Comparison of ENCODE assay signal across 13 cellular contexts in the genomic region with DNA sequence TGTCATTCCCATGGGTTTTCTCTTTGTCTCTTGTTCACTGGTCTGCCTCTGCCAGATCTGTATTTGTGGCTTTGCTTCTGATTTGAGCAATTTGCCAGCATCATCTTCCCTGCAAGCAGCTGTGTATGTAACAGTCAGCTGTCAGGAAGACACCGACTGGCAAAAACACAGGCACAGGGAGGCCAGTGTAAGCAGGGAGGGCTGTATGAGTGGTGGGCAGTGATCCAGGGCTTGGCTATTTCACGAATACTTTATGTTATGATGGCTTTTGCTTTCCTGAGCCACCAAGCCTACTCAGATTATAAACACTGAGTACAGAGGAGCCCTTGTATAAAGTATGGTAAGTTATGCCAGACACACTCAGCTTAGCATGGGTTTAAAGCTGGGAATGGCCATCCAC.
"Had no signal": no experiment of that assay in that cellular context is flagged by ENCODE, and none has a peak within 500 bp of the region (broad histone marks: within the 10 kb centered on the region; RNA-seq: fewer than 3 reads in every experiment).

No MANE protein-coding gene starts in this region.

- H3K4me3 ChIP-seq: prostate gland, right lobe of liver, suprapubic skin, upper lobe of left lung had no signal

- H3K9me3 ChIP-seq: prostate gland, right lobe of liver, suprapubic skin, upper lobe of left lung had no signal

- H3K36me3 ChIP-seq: prostate gland had no signal

- DNase-seq: activated CD4-positive, alpha-beta memory T cell treated with anti-CD3 and anti-CD28 coated beads, Interleukin-2, amount 10 ng/mL, durations not matched to agents 7 days and 5 days; activated CD4-positive, alpha-beta T cell treated with anti-CD3 and anti-CD28 coated beads for 1 hour; activated CD8-positive, alpha-beta memory T cell treated with anti-CD3 and anti-CD28 coated beads, Interleukin-2, amount 50 U/mL, for 48 hours; activated naive CD8-positive, alpha-beta T cell treated with anti-CD3 and anti-CD28 coated beads, Interleukin-2, amount 10 ng/mL, durations not matched to agents 7 days and 5 days; erythroblast; mammary epithelial cell; right lobe of liver; stimulated activated CD4-positive, alpha-beta T cell treated with anti-CD3 and anti-CD28 coated beads, Interleukin-2, amount 100 ng/mL, for 24 hours; stimulated activated naive B cell treated with anti-CD40 and anti-IgM and Interleukin-4, amounts not matched to agents 10 μg/mL and 1 μg/mL and 100 μg/mL, for 72 hours; upper lobe of left lung had no signal

- ATAC-seq: left lobe of liver; right lobe of liver; stimulated activated naive B cell treated with anti-CD40 and anti-IgM and Interleukin-4, amounts not matched to agents 10 μg/mL and 1 μg/mL and 100 μg/mL, for 72 hours had no signal

- H3K27ac ChIP-seq: prostate gland, right lobe of liver, suprapubic skin, upper lobe of left lung had no signal

- H3K4me1 ChIP-seq: prostate gland, suprapubic skin, upper lobe of left lung had no signal

- H3K27me3 ChIP-seq: right lobe of liver, suprapubic skin, upper lobe of left lung had no signal
